ENCODE assay signal across 17 cellular contexts in the genomic region with DNA sequence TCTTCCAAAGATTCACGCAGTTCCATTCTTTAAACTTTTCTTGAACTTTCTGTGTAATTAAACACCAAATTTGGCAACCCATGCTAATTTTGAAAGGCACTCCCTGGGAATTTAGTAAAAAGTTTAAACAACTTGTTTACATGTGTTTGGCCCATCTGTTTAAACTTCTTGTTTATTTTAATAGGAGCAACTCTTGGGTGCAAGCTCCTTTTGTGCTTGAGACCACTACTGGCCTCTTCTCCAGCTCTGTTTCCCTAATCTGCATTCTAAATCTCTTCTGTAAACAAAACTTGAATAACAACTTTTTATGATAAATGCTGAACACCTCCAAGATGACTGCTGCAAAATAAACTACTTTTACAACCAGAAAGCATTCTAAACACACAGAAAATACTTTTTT.
"Had no signal": no experiment of that assay in that cellular context is flagged by ENCODE, and none has a peak within 500 bp of the region (broad histone marks: within the 10 kb centered on the region; RNA-seq: fewer than 3 reads in every experiment).

No MANE protein-coding gene starts in this region.

- ATAC-seq: gastroesophageal sphincter; heart left ventricle; natural killer cell treated with Interleukin-12 subunit alpha and Interleukin-12 subunit beta and Interleukin-15 and Interleukin-18, amount 100 ng/mL, for 72 hours had no signal

- H3K9me3 Mint-ChIP-seq: natural killer cell treated with Interleukin-12 subunit alpha and Interleukin-12 subunit beta and Interleukin-15 and Interleukin-18, amount 100 ng/mL, for 72 hours had no signal

- DNase-seq: activated CD4-positive, alpha-beta T cell treated with anti-CD3 and anti-CD28 coated beads for 1 hour; activated CD4-positive, alpha-beta T cell treated with anti-CD3 and anti-CD28 coated beads, Interleukin-2, amount 50 U/mL, for 48 hours; activated gamma-delta T cell; activated naive CD8-positive, alpha-beta T cell treated with anti-CD3 and anti-CD28 coated beads, Interleukin-2, amount 10 ng/mL, durations not matched to agents 7 days and 5 days; aorta; cortex of kidney; heart left ventricle; kidney glomerular epithelial cell; mesendoderm; sigmoid colon; stimulated activated naive CD4-positive, alpha-beta T cell; thyroid gland; WERI-Rb-1 had no signal

- H3K27me3 ChIP-seq: gastroesophageal sphincter, heart left ventricle, sigmoid colon, thyroid gland had no signal

- H3K27ac Mint-ChIP-seq: activated naive CD8-positive, alpha-beta T cell treated with anti-CD3 and anti-CD28 coated beads, Interleukin-2, amount 10 ng/mL, durations not matched to agents 7 days and 5 days; natural killer cell treated with Interleukin-12 subunit alpha and Interleukin-12 subunit beta and Interleukin-15 and Interleukin-18, amount 100 ng/mL, for 72 hours; T-helper 1 cell treated with Interleukin-12 subunit alpha and Interleukin-12 subunit beta and Interleukin-4 antibody, amounts not matched to agents 30 μg/mL and 1 μg/mL, for 36 hours had no signal

- H3K36me3 Mint-ChIP-seq: natural killer cell treated with Interleukin-12 subunit alpha and Interleukin-12 subunit beta and Interleukin-15 and Interleukin-18, amount 100 ng/mL, for 72 hours had no signal

- H3K27ac ChIP-seq: gastroesophageal sphincter, heart left ventricle, parathyroid adenoma, sigmoid colon, thyroid gland, WERI-Rb-1 had no signal

- H3K27me3 Mint-ChIP-seq: activated naive CD8-positive, alpha-beta T cell treated with anti-CD3 and anti-CD28 coated beads, Interleukin-2, amount 10 ng/mL, durations not matched to agents 7 days and 5 days; natural killer cell treated with Interleukin-12 subunit alpha and Interleukin-12 subunit beta and Interleukin-15 and Interleukin-18, amount 100 ng/mL, for 72 hours had no signal

- H3K4me3 ChIP-seq: gastroesophageal sphincter, heart left ventricle, sigmoid colon, thyroid gland had no signal

- H3K36me3 ChIP-seq: heart left ventricle, sigmoid colon, thyroid gland, WERI-Rb-1 had no signal

- H3K4me3 Mint-ChIP-seq: activated naive CD8-positive, alpha-beta T cell treated with anti-CD3 and anti-CD28 coated beads, Interleukin-2, amount 10 ng/mL, durations not matched to agents 7 days and 5 days; natural killer cell treated with Interleukin-12 subunit alpha and Interleukin-12 subunit beta and Interleukin-15 and Interleukin-18, amount 100 ng/mL, for 72 hours; T-helper 1 cell treated with Interleukin-12 subunit alpha and Interleukin-12 subunit beta and Interleukin-4 antibody, amounts not matched to agents 30 μg/mL and 1 μg/mL, for 36 hours had no signal

- H3K9me3 ChIP-seq: gastroesophageal sphincter, sigmoid colon, thyroid gland had no signal
